Comparison of ENCODE assay signal across 1 cellular context in genomic region chr4:17616283-17616682, GRCh38.
TF ChIP-seq lines count a peak whose summit lies in the region.

No MANE protein-coding gene starts in this region.

TF ChIP-seq in HepG2, 621 proteins besides CTCF, POLR2A, EP300 and RAD21 (continued from another document):
- no peak for TF ChIP-seq ZNF687 (CRISPR knock-in tag; IDR thresholded peaks at IDR 0.05)
